In genomic region chr3:119690043-119690656, GRCh38 we compare ENCODE assay signal across 9 cellular contexts. TPM values are rescaled to one million over a fixed set of nuclear protein-coding genes. Genes with fewer than 3 reads are reported as not detected.
A peak's percentile ranks its signal among the peaks of the same experiment; 100 is the strongest.
DNase-seq lines count a peak whose midpoint lies in the region; ATAC-seq and TF ChIP-seq lines count a peak whose summit lies in the region.
"Had no signal": no experiment of that assay in that cellular context is flagged by ENCODE, and none has a peak within 500 bp of the region (broad histone marks: within the 10 kb centered on the region; RNA-seq: fewer than 3 reads in every experiment).

No MANE protein-coding gene starts in this region.

- TF ChIP-seq CTCF in LNCaP clone FGC (IDR thresholded peaks at IDR 0.05; ENCODE audit: control insufficient read depth, extremely low read depth, insufficient read depth), result peak; percentile 51
- TF ChIP-seq CTCF in chondrocyte (IDR thresholded peaks at IDR 0.05), result peak; percentile 79
- TF ChIP-seq CTCF in neural crest cell (conservative IDR thresholded peaks at IDR 0.05), result peak; percentile 69

- H3K36me3 Mint-ChIP-seq in chondrocyte (ENCODE audit: low read depth) (no peaks in the 10 kb centered on the region), neural crest cell (ENCODE audit: low read depth) (no peaks in the 10 kb centered on the region)
- peaks cover 8 to 10% of the 10 kb centered on the region in 2 donors for H3K36me3 Mint-ChIP-seq in activated naive CD4-positive, alpha-beta T cell treated with anti-CD3 and anti-CD28 coated beads, Interleukin-2, amount 50 U/mL, for 72 hours
- no peaks in the 10 kb centered on the region for H3K36me3 Mint-ChIP-seq in activated naive CD4-positive, alpha-beta T cell treated with anti-CD3 and anti-CD28 coated beads for 36 hours (ENCODE audit: low read depth)

- H3K27ac Mint-ChIP-seq in chondrocyte (ENCODE audit: unreplicated experiment), result no peak overlapping the region
- H3K27ac Mint-ChIP-seq in neural crest cell (ENCODE audit: unreplicated experiment), result no peak overlapping the region
- no peak overlapping the region for H3K27ac Mint-ChIP-seq in activated naive CD4-positive, alpha-beta T cell treated with anti-CD3 and anti-CD28 coated beads, Interleukin-2, amount 50 U/mL, for 72 hours
- no peak overlapping the region for H3K27ac Mint-ChIP-seq in activated naive CD4-positive, alpha-beta T cell treated with anti-CD3 and anti-CD28 coated beads for 36 hours

- no peak for ATAC-seq in activated naive CD4-positive, alpha-beta T cell treated with anti-CD3 and anti-CD28 coated beads, Interleukin-2, amount 50 U/mL, for 72 hours
- no peak for ATAC-seq in GM18519 (IDR thresholded peaks at IDR 0.05; ENCODE audit: low FRiP score, unreplicated experiment)

- DNase-seq in Daoy (ENCODE audit: low read depth), result peak; percentile 14
- no peak for DNase-seq in LNCaP clone FGC (ENCODE audit: low read depth)
- DNase-seq in chondrocyte (ENCODE audit: low spot score), result no peak
- DNase-seq in neural crest cell (ENCODE audit: low read depth, low spot score), result no peak
- DNase-seq in NCI-H2196 treated with DMSO at 0.1 percent for 48 hours (lab: John Stamatoyannopoulos, UW; ENCODE audit: unreplicated experiment), result no peak
- no peak for DNase-seq in activated naive CD4-positive, alpha-beta T cell treated with anti-CD3 and anti-CD28 coated beads, Interleukin-2, amount 50 U/mL, for 72 hours (ENCODE audit: low spot score in 2 of 2)
- DNase-seq in activated naive CD4-positive, alpha-beta T cell treated with anti-CD3 and anti-CD28 coated beads for 36 hours, result no peak

- H3K27me3 Mint-ChIP-seq in chondrocyte (ENCODE audit: low read depth) (no peaks in the 10 kb centered on the region), neural crest cell (ENCODE audit: low read depth) (peaks cover 8% of the 10 kb centered on the region)
- peaks cover 3% of the 10 kb centered on the region for H3K27me3 Mint-ChIP-seq in activated naive CD4-positive, alpha-beta T cell treated with anti-CD3 and anti-CD28 coated beads for 36 hours (ENCODE audit: low read depth)

- H3K4me1 Mint-ChIP-seq in chondrocyte (ENCODE audit: low read depth) (no peaks in the 10 kb centered on the region), neural crest cell (no peaks in the 10 kb centered on the region)
- no peaks in the 10 kb centered on the region for H3K4me1 Mint-ChIP-seq in activated naive CD4-positive, alpha-beta T cell treated with anti-CD3 and anti-CD28 coated beads for 36 hours (ENCODE audit: low read depth)

- intact Hi-C loops in activated naive CD4-positive, alpha-beta T cell treated with anti-CD3 and anti-CD28 coated beads for 36 hours (cut with micrococcal nuclease), result no loop called here

- no peak overlapping the region for H3K4me3 Mint-ChIP-seq in chondrocyte (ENCODE audit: unreplicated experiment)
- no peak overlapping the region for H3K4me3 Mint-ChIP-seq in neural crest cell
- H3K4me3 Mint-ChIP-seq in activated naive CD4-positive, alpha-beta T cell treated with anti-CD3 and anti-CD28 coated beads for 36 hours, result no peak overlapping the region

- H3K9me3 Mint-ChIP-seq in chondrocyte (ENCODE audit: low read depth) (peaks cover 3% of the 10 kb centered on the region), neural crest cell (peaks cover 3% of the 10 kb centered on the region)
- peaks cover 0 to 6% of the 10 kb centered on the region in 2 donors for H3K9me3 Mint-ChIP-seq in activated naive CD4-positive, alpha-beta T cell treated with anti-CD3 and anti-CD28 coated beads, Interleukin-2, amount 50 U/mL, for 72 hours
- no peaks in the 10 kb centered on the region for H3K9me3 Mint-ChIP-seq in activated naive CD4-positive, alpha-beta T cell treated with anti-CD3 and anti-CD28 coated beads for 36 hours

- CTCF ChIA-PET in activated naive CD4-positive, alpha-beta T cell treated with anti-CD3 and anti-CD28 coated beads for 36 hours (lab: Charles Lee), result interaction anchor here (0.5 to 2.1 kb wide), 8 partner anchors 10 to 312 kb away, joined by 3 to 16 read pairs (median 3); no protein-coding TSS in a partner anchor

- H3K4me3 ChIP-seq in LNCaP clone FGC (ENCODE audit: low read depth, low read length), result no peak overlapping the region

RNA-seq across cellular contexts. Expression of gene CFAP91, which starts 12.7 kb away (rescaled TPM):
- 1.8 and 2.0 TPM in 2 replicates for total RNA-seq in Daoy (2014; rRNA removed; shearing (Covaris generic))
- 0.29 TPM in 1 of 3 replicates, not detected in the others for total RNA-seq in chondrocyte
- total RNA-seq in neural crest cell, result 7.0 TPM in 2 replicates
- total RNA-seq in activated naive CD4-positive, alpha-beta T cell treated with anti-CD3 and anti-CD28 coated beads, Interleukin-2, amount 50 U/mL, for 72 hours, result under 1 TPM; 0.25 to 0.68 TPM
- total RNA-seq in activated naive CD4-positive, alpha-beta T cell treated with anti-CD3 and anti-CD28 coated beads for 36 hours, result under 1 TPM; 0.26 to 0.57 TPM
- total RNA-seq: T-helper 2 cell treated with Interferon-gamma antibody and Interleukin-4, amounts not matched to agents 100 ng/mL and 5 ng/mL, for 36 hours had no signal

RNA-seq across cellular contexts. Expression of gene COX17, which starts 12.9 kb away (rescaled TPM):
- 35.9 and 62.8 TPM in 2 replicates for total RNA-seq in Daoy (2014; rRNA removed; shearing (Covaris generic))
- 19.9 to 23.7 TPM (median 21.1 TPM) in 3 replicates for total RNA-seq in chondrocyte
- 27.5 and 27.7 TPM in 2 replicates for total RNA-seq in neural crest cell
- total RNA-seq in activated naive CD4-positive, alpha-beta T cell treated with anti-CD3 and anti-CD28 coated beads, Interleukin-2, amount 50 U/mL, for 72 hours, result 10 to 100 TPM; 76.2 to 78.2 TPM
- total RNA-seq in activated naive CD4-positive, alpha-beta T cell treated with anti-CD3 and anti-CD28 coated beads for 36 hours, result 100 to 1,000 TPM; 104 to 113 TPM

RNA-seq across cellular contexts. Expression of gene POPDC2, which starts 29.8 kb away (rescaled TPM):
- total RNA-seq in Daoy (2014; rRNA removed; shearing (Covaris generic)), result 0.17 TPM in 1 of 2 replicates, not detected in the other
- total RNA-seq in chondrocyte (0.80 to 1.1 TPM (median 1.0 TPM) in 3 replicates), neural crest cell (2.8 and 3.8 TPM in 2 replicates)
- 1 to 10 TPM in 1 of 2 donors, under 1 TPM in 1; 0.73 to 1.9 TPM for total RNA-seq in activated naive CD4-positive, alpha-beta T cell treated with anti-CD3 and anti-CD28 coated beads, Interleukin-2, amount 50 U/mL, for 72 hours
- 1 to 10 TPM in 1 of 2 experiments, under 1 TPM in 1; 0.72 to 1.5 TPM for total RNA-seq in activated naive CD4-positive, alpha-beta T cell treated with anti-CD3 and anti-CD28 coated beads for 36 hours
